18 cellular contexts compared by ENCODE assay signal in the genomic region with DNA sequence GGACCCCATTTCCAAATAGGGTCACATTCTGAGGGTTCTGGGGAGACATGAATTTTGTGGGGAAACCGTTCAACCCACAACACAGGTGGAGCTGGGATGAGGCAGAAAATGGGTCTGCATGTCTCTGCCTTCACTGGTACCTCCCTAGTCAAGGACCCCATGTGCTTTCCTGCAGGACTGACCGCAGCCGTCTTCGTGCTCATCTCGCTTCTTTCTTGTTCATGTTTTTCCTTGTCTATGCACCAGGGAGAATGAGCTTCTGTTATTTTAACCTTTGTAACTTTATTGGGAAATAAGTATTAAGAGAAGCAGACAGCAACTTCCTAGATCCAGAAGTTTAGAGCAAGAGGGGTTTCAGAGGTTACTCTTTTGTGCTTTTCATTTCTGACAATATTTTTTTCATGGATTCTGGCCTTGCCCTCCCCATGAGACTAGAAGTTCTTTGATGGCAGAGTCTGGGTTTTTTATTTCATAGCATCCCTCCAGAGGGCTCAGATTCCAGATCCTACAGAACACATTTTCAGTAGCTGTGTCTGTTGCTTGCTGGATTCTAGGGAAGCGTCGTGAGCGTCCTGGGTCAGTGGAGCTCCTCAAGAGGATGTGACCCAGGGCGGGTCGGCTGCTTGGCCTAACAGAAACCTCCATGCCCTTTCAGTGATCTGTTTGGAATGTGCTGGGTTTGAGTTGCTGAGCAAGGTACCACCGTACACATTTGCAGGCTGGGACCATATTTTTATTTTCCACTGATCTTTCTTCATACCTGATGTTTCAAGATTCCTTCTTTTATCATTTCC.
DNase-seq lines count a peak whose midpoint lies in the region; ATAC-seq lines count a peak whose summit lies in the region.
"Had no signal": no experiment of that assay in that cellular context is flagged by ENCODE, and none has a peak within 500 bp of the region (broad histone marks: within the 10 kb centered on the region; RNA-seq: fewer than 3 reads in every experiment).

No MANE protein-coding gene starts in this region.

- no peak for ATAC-seq in left lobe of liver
- ATAC-seq: K562 had no signal

- peak overlapping the region in 5 of 11 experiments; percentile 24 to 92 (median 59); a peak in 8 of 22 replicates for H3K27ac ChIP-seq in BLaER1 treated with 17β-estradiol and CSF1 and Interleukin-3, amounts not matched to agents 10 nM and 100 nM
- H3K27ac ChIP-seq in subcutaneous abdominal adipose tissue (ENCODE audit: low read depth, low read length) (peak overlapping the region; percentile 23), caudate nucleus (ENCODE audit: low read depth, low read length) (no peak overlapping the region), GM23248 (no peak overlapping the region)

- H3K79me2 ChIP-seq in GM23248 (ENCODE audit: insufficient read depth), result no peaks in the 10 kb centered on the region

- no peaks in the 10 kb centered on the region for H3F3A ChIP-seq in GM23248 (ENCODE audit: insufficient read depth)

- H4K20me1 ChIP-seq in BLaER1 treated with 17β-estradiol and CSF1 and Interleukin-3, amounts not matched to agents 10 nM and 100 nM, result no peaks in the 10 kb centered on the region
- H4K20me1 ChIP-seq in GM23248 (ENCODE audit: insufficient read depth), result no peaks in the 10 kb centered on the region

- peak overlapping the region; percentile 47 to 95 (median 80) for H3K4me2 ChIP-seq in BLaER1 treated with 17β-estradiol and CSF1 and Interleukin-3, amounts not matched to agents 10 nM and 100 nM
- H3K4me2 ChIP-seq in GM23248 (ENCODE audit: unreplicated experiment), result no peak overlapping the region

- 81 to 83% methylated on average over 11 of the region's 11 CpGs for WGBS in GM23248 (ENCODE audit: low coverage in 1 of 2, low lambda C conversion rate in 2 of 2, missing lambda C conversion rate in 2 of 2), 2 experiments

- no peaks in the 10 kb centered on the region for H3K9me2 ChIP-seq in GM23248 (ENCODE audit: insufficient read depth)

- peak; percentile 41 for DNase-seq in ecto neural progenitor cell (ENCODE audit: low spot score)
- peak; percentile 32 for DNase-seq in left lobe of liver (ENCODE audit: low spot score)
- no peak for DNase-seq in HUDEP-2 (lab: John Stamatoyannopoulos, UW; ENCODE audit: unreplicated experiment in 76 of 76)
- no peak for DNase-seq in caudate nucleus (lab: John Stamatoyannopoulos, UW)
- DNase-seq in GM23248, result no peak
- DNase-seq: ACHN; AML-193; Calu3; CD4-positive, CD25-positive, alpha-beta regulatory T cell; NCI-H2029; NCI-H2171; NCI-H446 treated with DMSO at 0.1 percent for 48 hours; NK-92 treated with Interleukin-12 subunit alpha and Interleukin-12 subunit beta, amount 100 ng/mL, for 24 hours; SIG-M5 had no signal

- no peak overlapping the region for H2AFZ ChIP-seq in GM23248

- peaks cover 44 to 99% (median 95%) of the 10 kb centered on the region in 10 experiments for H3K4me1 ChIP-seq in BLaER1 treated with 17β-estradiol and CSF1 and Interleukin-3, amounts not matched to agents 10 nM and 100 nM
- H3K4me1 ChIP-seq in subcutaneous abdominal adipose tissue (ENCODE audit: control insufficient read depth in 5 of 5, insufficient read depth in 5 of 5, low read length in 5 of 5) (peaks cover 0 to 9% (median 4%) of the 10 kb centered on the region in 5 donors), GM23248 (ENCODE audit: insufficient read depth) (no peaks in the 10 kb centered on the region)
- H3K4me1 ChIP-seq: HAP-1 had no signal

- H3K4me3 ChIP-seq in BLaER1 treated with 17β-estradiol and CSF1 and Interleukin-3, amounts not matched to agents 10 nM and 100 nM, result peak overlapping the region in 1 of 10 experiments; percentile 18; a peak in 2 of 20 replicates
- H3K4me3 ChIP-seq in subcutaneous abdominal adipose tissue (ENCODE audit: low read depth in 1 of 5, low read length in 5 of 5) (no peak overlapping the region), GM23248 (no peak overlapping the region)
- H3K4me3 ChIP-seq: HAP-1, K562 had no signal

- H3K36me3 ChIP-seq in BLaER1 treated with 17β-estradiol and CSF1 and Interleukin-3, amounts not matched to agents 10 nM and 100 nM, result no peaks in the 10 kb centered on the region
- H3K36me3 ChIP-seq in subcutaneous abdominal adipose tissue (ENCODE audit: control insufficient read depth in 5 of 5, insufficient read depth in 5 of 5, low read length in 5 of 5) (no peaks in the 10 kb centered on the region), GM23248 (ENCODE audit: low read depth) (no peaks in the 10 kb centered on the region)
- H3K36me3 ChIP-seq: HAP-1 had no signal

- peaks cover 0 to 67% (median 11%) of the 10 kb centered on the region in 11 experiments; a peak in 13 of 22 replicates for H3K27me3 ChIP-seq in BLaER1 treated with 17β-estradiol and CSF1 and Interleukin-3, amounts not matched to agents 10 nM and 100 nM
- H3K27me3 ChIP-seq in subcutaneous abdominal adipose tissue (ENCODE audit: control insufficient read depth in 5 of 5, insufficient read depth in 4 of 5, low read length in 5 of 5), result peaks cover 0 to 2% (median 0%) of the 10 kb centered on the region in 5 donors
- H3K27me3 ChIP-seq in GM23248 (replicated peaks; ENCODE audit: insufficient read depth), result no peaks in the 10 kb centered on the region

- peak overlapping the region in 4 of 11 experiments; percentile 26 to 68 (median 58); a peak in 6 of 22 replicates for H3K9ac ChIP-seq in BLaER1 treated with 17β-estradiol and CSF1 and Interleukin-3, amounts not matched to agents 10 nM and 100 nM
- H3K9ac ChIP-seq in subcutaneous abdominal adipose tissue (ENCODE audit: low read length in 5 of 5), result no peak overlapping the region
- H3K9ac ChIP-seq in GM23248, result no peak overlapping the region

- in situ Hi-C loops in GM23248 (cut with MboI), result no loop called here

- H3K9me3 ChIP-seq in BLaER1 treated with 17β-estradiol and CSF1 and Interleukin-3, amounts not matched to agents 10 nM and 100 nM (replicated peaks in 1 of 11), result peaks cover 0 to 10% (median 8%) of the 10 kb centered on the region in 11 experiments; a peak in 12 of 22 replicates
- H3K9me3 ChIP-seq in subcutaneous abdominal adipose tissue (ENCODE audit: control insufficient read depth in 5 of 5, low read length in 5 of 5) (no peaks in the 10 kb centered on the region), GM23248 (ENCODE audit: low read depth) (no peaks in the 10 kb centered on the region)
- H3K9me3 ChIP-seq: HAP-1 had no signal

Comparison
In these comparisons a context has a peak if more than half of its experiments do, and no peak if none do; other contexts are left out.
1. DNase-seq: peak in ecto neural progenitor cell (single experiment) and left lobe of liver (single experiment); none in HUDEP-2 (0 of 76), caudate nucleus (0 of 61) and GM23248 (single experiment).